1 cellular context compared by ENCODE assay signal in genomic region chr17:42179911-42180410, GRCh38.
TF ChIP-seq lines count a peak whose summit lies in the region.

No MANE protein-coding gene starts in this region.

TF ChIP-seq in HepG2, 621 proteins besides CTCF, POLR2A, EP300 and RAD21 (continued from another document and continues in another):
- peak; percentile 77; the same call in 1 of the 2 replicates for TF ChIP-seq ARID5B (CRISPR knock-in tag; IDR thresholded peaks at IDR 0.05)
- peak; percentile 93 for TF ChIP-seq DBP (CRISPR knock-in tag; IDR thresholded peaks at IDR 0.05; ENCODE audit: not compliant biosample characterization)
- TF ChIP-seq, protein P1, sequence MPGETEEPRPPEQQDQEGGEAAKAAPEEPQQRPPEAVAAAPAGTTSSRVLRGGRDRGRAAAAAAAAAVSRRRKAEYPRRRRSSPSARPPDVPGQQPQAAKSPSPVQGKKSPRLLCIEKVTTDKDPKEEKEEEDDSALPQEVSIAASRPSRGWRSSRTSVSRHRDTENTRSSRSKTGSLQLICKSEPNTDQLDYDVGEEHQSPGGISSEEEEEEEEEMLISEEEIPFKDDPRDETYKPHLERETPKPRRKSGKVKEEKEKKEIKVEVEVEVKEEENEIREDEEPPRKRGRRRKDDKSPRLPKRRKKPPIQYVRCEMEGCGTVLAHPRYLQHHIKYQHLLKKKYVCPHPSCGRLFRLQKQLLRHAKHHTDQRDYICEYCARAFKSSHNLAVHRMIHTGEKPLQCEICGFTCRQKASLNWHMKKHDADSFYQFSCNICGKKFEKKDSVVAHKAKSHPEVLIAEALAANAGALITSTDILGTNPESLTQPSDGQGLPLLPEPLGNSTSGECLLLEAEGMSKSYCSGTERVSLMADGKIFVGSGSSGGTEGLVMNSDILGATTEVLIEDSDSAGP (CRISPR knock-in tag; IDR thresholded peaks at IDR 0.05; ENCODE audit: borderline replicate concordance), result peak; percentile 51; the same call in 1 of the 2 replicates
- TF ChIP-seq PHB2 (IDR thresholded peaks at IDR 0.05; ENCODE audit: partially characterized antibody), result no peak
- peak; percentile 74 for TF ChIP-seq GATAD1 (CRISPR knock-in tag; IDR thresholded peaks at IDR 0.05)
- TF ChIP-seq, protein P2, sequence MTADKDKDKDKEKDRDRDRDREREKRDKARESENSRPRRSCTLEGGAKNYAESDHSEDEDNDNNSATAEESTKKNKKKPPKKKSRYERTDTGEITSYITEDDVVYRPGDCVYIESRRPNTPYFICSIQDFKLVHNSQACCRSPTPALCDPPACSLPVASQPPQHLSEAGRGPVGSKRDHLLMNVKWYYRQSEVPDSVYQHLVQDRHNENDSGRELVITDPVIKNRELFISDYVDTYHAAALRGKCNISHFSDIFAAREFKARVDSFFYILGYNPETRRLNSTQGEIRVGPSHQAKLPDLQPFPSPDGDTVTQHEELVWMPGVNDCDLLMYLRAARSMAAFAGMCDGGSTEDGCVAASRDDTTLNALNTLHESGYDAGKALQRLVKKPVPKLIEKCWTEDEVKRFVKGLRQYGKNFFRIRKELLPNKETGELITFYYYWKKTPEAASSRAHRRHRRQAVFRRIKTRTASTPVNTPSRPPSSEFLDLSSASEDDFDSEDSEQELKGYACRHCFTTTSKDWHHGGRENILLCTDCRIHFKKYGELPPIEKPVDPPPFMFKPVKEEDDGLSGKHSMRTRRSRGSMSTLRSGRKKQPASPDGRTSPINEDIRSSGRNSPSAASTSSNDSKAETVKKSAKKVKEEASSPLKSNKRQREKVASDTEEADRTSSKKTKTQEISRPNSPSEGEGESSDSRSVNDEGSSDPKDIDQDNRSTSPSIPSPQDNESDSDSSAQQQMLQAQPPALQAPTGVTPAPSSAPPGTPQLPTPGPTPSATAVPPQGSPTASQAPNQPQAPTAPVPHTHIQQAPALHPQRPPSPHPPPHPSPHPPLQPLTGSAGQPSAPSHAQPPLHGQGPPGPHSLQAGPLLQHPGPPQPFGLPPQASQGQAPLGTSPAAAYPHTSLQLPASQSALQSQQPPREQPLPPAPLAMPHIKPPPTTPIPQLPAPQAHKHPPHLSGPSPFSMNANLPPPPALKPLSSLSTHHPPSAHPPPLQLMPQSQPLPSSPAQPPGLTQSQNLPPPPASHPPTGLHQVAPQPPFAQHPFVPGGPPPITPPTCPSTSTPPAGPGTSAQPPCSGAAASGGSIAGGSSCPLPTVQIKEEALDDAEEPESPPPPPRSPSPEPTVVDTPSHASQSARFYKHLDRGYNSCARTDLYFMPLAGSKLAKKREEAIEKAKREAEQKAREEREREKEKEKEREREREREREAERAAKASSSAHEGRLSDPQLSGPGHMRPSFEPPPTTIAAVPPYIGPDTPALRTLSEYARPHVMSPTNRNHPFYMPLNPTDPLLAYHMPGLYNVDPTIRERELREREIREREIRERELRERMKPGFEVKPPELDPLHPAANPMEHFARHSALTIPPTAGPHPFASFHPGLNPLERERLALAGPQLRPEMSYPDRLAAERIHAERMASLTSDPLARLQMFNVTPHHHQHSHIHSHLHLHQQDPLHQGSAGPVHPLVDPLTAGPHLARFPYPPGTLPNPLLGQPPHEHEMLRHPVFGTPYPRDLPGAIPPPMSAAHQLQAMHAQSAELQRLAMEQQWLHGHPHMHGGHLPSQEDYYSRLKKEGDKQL (CRISPR knock-in tag; IDR thresholded peaks at IDR 0.05; ENCODE audit: low read depth), result 0 out of 2 replicates have a peak, but pooled peaks have one; percentile 24
- no peak for TF ChIP-seq HDAC1 (CRISPR knock-in tag; IDR thresholded peaks at IDR 0.05)
- peak; percentile 90 for TF ChIP-seq NFKBIZ (CRISPR knock-in tag; IDR thresholded peaks at IDR 0.05)
- TF ChIP-seq ATF7 (IDR thresholded peaks at IDR 0.05), result no peak
- TF ChIP-seq ATF7 (CRISPR knock-in tag; IDR thresholded peaks at IDR 0.05), result no peak
- no peak for TF ChIP-seq PHF21A (CRISPR knock-in tag; IDR thresholded peaks at IDR 0.05)
- no peak for TF ChIP-seq NR2F1 (CRISPR knock-in tag; IDR thresholded peaks at IDR 0.05)
- peak; percentile 74 for TF ChIP-seq JARID2 (CRISPR knock-in tag; IDR thresholded peaks at IDR 0.05; ENCODE audit: insufficient replicate concordance)
- no peak for TF ChIP-seq CEBPB (IDR thresholded peaks at IDR 0.05; ENCODE audit: borderline replicate concordance, low read depth, low read length)
- TF ChIP-seq TFDP2 (CRISPR knock-in tag; IDR thresholded peaks at IDR 0.05), result peak; percentile 63; the same call in 1 of the 2 replicates
- 0 out of 2 replicates have a peak, but pooled peaks have one; percentile 19 for TF ChIP-seq PRMT3 (CRISPR knock-in tag; IDR thresholded peaks at IDR 0.05; ENCODE audit: borderline replicate concordance, low read depth)
- peak; percentile 87; the same call in 1 of the 2 replicates for TF ChIP-seq IRX3 (CRISPR knock-in tag; IDR thresholded peaks at IDR 0.05; ENCODE audit: borderline replicate concordance, low read depth)
- TF ChIP-seq GTF3A (CRISPR knock-in tag; conservative IDR thresholded peaks at IDR 0.05), result no peak
- peak; percentile 68; the same call in 1 of the 2 replicates for TF ChIP-seq ZIK1 (CRISPR knock-in tag; IDR thresholded peaks at IDR 0.05; ENCODE audit: borderline replicate concordance, low read depth)
- TF ChIP-seq ZNF574 (CRISPR knock-in tag; IDR thresholded peaks at IDR 0.05), result peak; percentile 91
- TF ChIP-seq SOX6 (IDR thresholded peaks at IDR 0.05), result no peak
- no peak for TF ChIP-seq SOX6 (CRISPR knock-in tag; IDR thresholded peaks at IDR 0.05)
- TF ChIP-seq HOXA5 (CRISPR knock-in tag; IDR thresholded peaks at IDR 0.05), result peak; percentile 98
- peak; percentile 60; the same call in 1 of the 2 replicates for TF ChIP-seq MYC (CRISPR knock-in tag; IDR thresholded peaks at IDR 0.05; ENCODE audit: borderline replicate concordance)
- no peak for TF ChIP-seq SKI (IDR thresholded peaks at IDR 0.05; ENCODE audit: partially characterized antibody)
- TF ChIP-seq ZNF878 (CRISPR knock-in tag; IDR thresholded peaks at IDR 0.05), result peak; percentile 58; the same call in 1 of the 2 replicates
- TF ChIP-seq HMGXB3 (CRISPR knock-in tag; IDR thresholded peaks at IDR 0.05; ENCODE audit: borderline replicate concordance), result peak; percentile 94
- TF ChIP-seq NFIC (IDR thresholded peaks at IDR 0.05; ENCODE audit: low read length), result no peak
- TF ChIP-seq ZNF776 (CRISPR knock-in tag; IDR thresholded peaks at IDR 0.05), result no peak
- TF ChIP-seq ZNF788 (CRISPR knock-in tag; IDR thresholded peaks at IDR 0.05; ENCODE audit: borderline replicate concordance), result peak; percentile 87
- no peak for TF ChIP-seq ZNF180 (CRISPR knock-in tag; IDR thresholded peaks at IDR 0.05; ENCODE audit: borderline replicate concordance, low read depth)
- TF ChIP-seq YEATS2 (CRISPR knock-in tag; IDR thresholded peaks at IDR 0.05; ENCODE audit: borderline replicate concordance), result peak; percentile 69; the same call in 1 of the 2 replicates
- 0 out of 2 replicates have a peak, but pooled peaks have one; percentile 80 for TF ChIP-seq KLF12 (CRISPR knock-in tag; IDR thresholded peaks at IDR 0.05; ENCODE audit: borderline replicate concordance)
- TF ChIP-seq ARID2 (CRISPR knock-in tag; IDR thresholded peaks at IDR 0.05; ENCODE audit: borderline replicate concordance), result no peak
- TF ChIP-seq NFRKB (IDR thresholded peaks at IDR 0.05), result no peak
